8 cellular contexts compared by ENCODE assay signal in the genomic region with DNA sequence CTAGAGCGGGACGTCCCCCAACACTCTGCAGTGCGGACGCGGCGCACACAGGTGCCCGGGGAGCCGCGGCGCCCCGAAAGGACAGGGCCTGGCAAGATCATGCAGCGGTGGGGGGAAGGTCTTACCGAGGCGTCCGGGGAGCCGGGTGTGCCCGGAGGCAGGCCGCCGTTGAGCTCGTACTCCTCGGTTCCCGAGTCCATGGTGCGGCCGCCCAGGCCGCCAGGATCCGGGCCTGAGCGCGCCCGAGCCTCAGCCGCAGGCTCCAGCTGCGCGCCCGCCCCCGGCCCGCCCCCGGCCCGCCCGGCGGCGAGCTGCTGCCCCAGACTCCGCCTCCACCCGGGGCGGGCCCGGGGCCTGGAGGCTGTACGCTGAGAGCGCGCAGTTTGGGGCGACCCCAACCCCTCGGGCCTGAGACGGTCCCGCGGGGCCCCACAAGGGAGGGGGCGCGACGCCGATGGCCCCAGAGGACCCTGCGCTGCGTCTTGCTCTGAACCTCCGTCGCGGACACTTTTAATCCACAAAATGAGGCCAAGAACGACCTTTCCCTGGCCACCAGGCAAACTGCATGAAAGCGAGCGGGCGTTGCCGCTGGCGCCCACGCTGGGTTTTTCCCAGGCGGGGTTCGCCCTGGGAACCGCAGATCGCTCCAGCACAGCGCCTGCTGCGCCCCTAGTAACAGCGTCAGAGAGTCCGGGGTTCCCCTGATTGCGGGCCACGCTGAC. TPM values are rescaled to one million over a fixed set of nuclear protein-coding genes. Genes with fewer than 3 reads are reported as not detected.
A peak's percentile ranks its signal among the peaks of the same experiment; 100 is the strongest.
DNase-seq lines count a peak whose midpoint lies in the region; ATAC-seq lines count a peak whose summit lies in the region.

A gene with protein sequence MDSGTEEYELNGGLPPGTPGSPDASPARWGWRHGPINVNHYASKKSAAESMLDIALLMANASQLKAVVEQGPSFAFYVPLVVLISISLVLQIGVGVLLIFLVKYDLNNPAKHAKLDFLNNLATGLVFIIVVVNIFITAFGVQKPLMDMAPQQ (minus strand): TSS at position 234 of the 722 bp plus-strand sequence. CDS start 34 bp downstream, at position 200.

- peaks cover 0 to 2% of the 10 kb centered on the region in 2 donors for H3K9me3 ChIP-seq in duodenal mucosa (ENCODE audit: control insufficient read depth in 1 of 2, low read length in 2 of 2)

- ATAC-seq in HG02610 (IDR thresholded peaks at IDR 0.05; ENCODE audit: unreplicated experiment), result peak; percentile 80

- peak within 1 kb of the TSS; percentile 97 for H3K27ac ChIP-seq in duodenal mucosa (ENCODE audit: low read depth, low read length)

- H3K9ac ChIP-seq in duodenal mucosa (ENCODE audit: low read depth in 1 of 2, low read length in 2 of 2), result peak within 1 kb of the TSS; percentile 91 to 95

- H3K4me1 ChIP-seq in duodenal mucosa (ENCODE audit: control insufficient read depth in 1 of 2, insufficient read depth in 2 of 2, low read length in 2 of 2), result peaks cover 49 to 61% of the 10 kb centered on the region in 2 donors

- H3K27me3 ChIP-seq in duodenal mucosa (ENCODE audit: control insufficient read depth in 1 of 2, insufficient read depth in 2 of 2, low read length in 2 of 2), result no peaks in the 10 kb centered on the region

- DNase-seq in NCI-H524 (lab: John Stamatoyannopoulos, UW), result peak; percentile 68 to 71
- DNase-seq in NCI-H524 treated with DMSO at 0.1 percent for 48 hours (lab: John Stamatoyannopoulos, UW), result no peak
- DNase-seq in NCI-H146 (lab: John Stamatoyannopoulos, UW), result peak; percentile 59
- peak; percentile 87 to 90 for DNase-seq in activated CD4-positive, alpha-beta T cell treated with anti-CD3 and anti-CD28 coated beads, Interleukin-2, amount 50 U/mL, for 48 hours
- DNase-seq in lung microvascular endothelial cell (ENCODE audit: low read depth in 2 of 2), result peak; percentile 74
- DNase-seq in stimulated activated CD8-positive, alpha-beta memory T cell treated with anti-CD3 and anti-CD28 coated beads, Interleukin-12 subunit alpha, Interleukin-12 subunit beta, amount 100 ng/mL, for 1 hour (ENCODE audit: low read depth), result peak; percentile 74

- no peaks in the 10 kb centered on the region for H3K36me3 ChIP-seq in duodenal mucosa (ENCODE audit: control insufficient read depth in 1 of 2, insufficient read depth in 2 of 2, low read length in 2 of 2)

- peak within 1 kb of the TSS; percentile 81 to 83 for H3K4me3 ChIP-seq in duodenal mucosa (ENCODE audit: low read depth in 1 of 2, low read length in 2 of 2)

RNA-seq across cellular contexts. Expression of the gene that starts here (rescaled TPM):
- total RNA-seq in lung microvascular endothelial cell, result 34.7 and 37.5 TPM in 2 replicates
